ENCODE assay signal across 8 cellular contexts in genomic region chr19:20238025-20238623, GRCh38.
A peak's percentile ranks its signal among the peaks of the same experiment; 100 is the strongest.
DNase-seq lines count a peak whose midpoint lies in the region; ATAC-seq and TF ChIP-seq lines count a peak whose summit lies in the region.

No MANE protein-coding gene starts in this region.

- peak overlapping the region; percentile 97 to 98 for H3K4me3 Mint-ChIP-seq in CD14-positive monocyte

- peaks cover 10 to 65% (median 51%) of the 10 kb centered on the region in 7 donors for H3K9me3 Mint-ChIP-seq in CD14-positive monocyte

- H3K4me3 ChIP-seq in coronary artery = peak overlapping the region; percentile 85

- peak; percentile 92 for ATAC-seq in GM21528 (IDR thresholded peaks at IDR 0.05; ENCODE audit: low FRiP score, unreplicated experiment)
- peak; percentile 95 for ATAC-seq in left colon

- DNase-seq in CD14-positive monocyte (ENCODE audit: low spot score) = peak; percentile 66
- DNase-seq in NCI-H1105 treated with DMSO at 0.1 percent for 48 hours (lab: John Stamatoyannopoulos, UW) = peak; percentile 94
- peak; percentile 94 for DNase-seq in activated CD4-positive, alpha-beta T cell treated with anti-CD3 and anti-CD28 coated beads for 48 hours
- DNase-seq in coronary artery (ENCODE audit: low spot score) = peak; percentile 90
- peak; percentile 81 to 95 for DNase-seq in left colon
- peak; percentile 31 to 78 for DNase-seq in stimulated activated CD4-positive, alpha-beta T cell treated with anti-CD3 and anti-CD28 coated beads, Interleukin-1b, Interleukin-23, amount 100 ng/mL, for 1 hour (ENCODE audit: low read depth in 2 of 2)
- no peak for DNase-seq in MV-4-11 (lab: John Stamatoyannopoulos, UW)

- TF ChIP-seq CTCF in CD14-positive monocyte (IDR thresholded peaks at IDR 0.05) (no peak), coronary artery (IDR thresholded peaks at IDR 0.05) (no peak)

- H3K4me1 Mint-ChIP-seq in CD14-positive monocyte = peaks cover 11% of the 10 kb centered on the region

- H3K27me3 Mint-ChIP-seq in CD14-positive monocyte (ENCODE audit: low read depth in 3 of 3) = peaks cover 0 to 3% (median 0%) of the 10 kb centered on the region in 3 donors

- peak overlapping the region in 5 of 7 donors; percentile 53 to 81 (median 66) for H3K27ac Mint-ChIP-seq in CD14-positive monocyte

- H3K36me3 Mint-ChIP-seq in CD14-positive monocyte = peaks cover 0 to 18% of the 10 kb centered on the region in 2 donors

- intact Hi-C loops in CD14-positive monocyte (cut with micrococcal nuclease) (no loop called here), left colon (cut with DNase I, micrococcal nuclease) (no loop called here)

- peak overlapping the region in 1 of 2 donors; percentile 8 for H3K27ac ChIP-seq in coronary artery
